In the genomic region with DNA sequence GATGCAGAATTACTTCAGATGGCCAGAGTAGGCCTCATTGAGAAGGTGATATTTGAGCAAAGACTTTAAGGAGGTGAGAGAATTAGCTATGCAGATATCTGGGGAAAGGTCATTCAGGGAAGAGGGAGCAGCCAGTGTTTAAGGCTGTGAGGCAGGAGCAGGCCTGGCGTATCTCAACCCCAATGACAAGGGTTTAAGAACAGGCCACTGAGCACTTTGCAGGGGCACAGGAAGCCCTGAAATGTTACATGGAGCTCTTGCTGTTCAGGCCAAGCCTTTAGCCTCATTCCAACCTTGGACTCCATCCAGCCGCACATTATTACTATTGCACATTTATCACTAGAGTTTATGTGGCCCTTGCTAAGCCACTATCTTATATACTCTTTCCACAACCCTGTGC, we compare ENCODE assay signal across 27 cellular contexts.
"Had no signal": no experiment of that assay in that cellular context is flagged by ENCODE, and none has a peak within 500 bp of the region (broad histone marks: within the 10 kb centered on the region; RNA-seq: fewer than 3 reads in every experiment).

No MANE protein-coding gene starts in this region.

- ATAC-seq: activated CD8-positive, alpha-beta T cell treated with anti-CD3 and anti-CD28 coated beads for 36 hours; gastrocnemius medialis; stimulated activated naive B cell treated with anti-CD40 and anti-IgM and Interleukin-4, amounts not matched to agents 10 μg/mL and 1 μg/mL and 100 μg/mL, for 72 hours; WTC11 had no signal

- H3K4me3 ChIP-seq: ascending aorta, gastrocnemius medialis, left lung, mucosa of descending colon, stomach, thyroid gland had no signal

- DNase-seq: activated CD4-positive, alpha-beta T cell treated with anti-CD3 and anti-CD28 coated beads for 1 hour; activated CD4-positive, alpha-beta T cell treated with anti-CD3 and anti-CD28 coated beads, Interleukin-2, amount 50 U/mL, for 1 hour; activated CD8-positive, alpha-beta T cell treated with anti-CD3 and anti-CD28 coated beads for 36 hours; activated effector memory CD4-positive, alpha-beta T cell treated with anti-CD3 and anti-CD28 coated beads, Interleukin-2, amount 50 U/mL, for 16 hours; activated naive CD4-positive, alpha-beta T cell treated with anti-CD3 and anti-CD28 coated beads for 36 hours; activated naive CD8-positive, alpha-beta T cell treated with anti-CD3 and anti-CD28 coated beads, Interleukin-2, amount 10 ng/mL, durations not matched to agents 7 days and 5 days; activated T-cell treated with anti-CD3 and anti-CD28 coated beads for 4 hours; brain microvascular endothelial cell; central memory CD4-positive, alpha-beta T cell; dermis blood vessel endothelial cell; effector CD4-positive, alpha-beta T cell; gastrocnemius medialis; head of caudate nucleus; hypothalamus; immature natural killer cell; left lung; nephron progenitor cell; stimulated activated CD4-positive, alpha-beta T cell treated with anti-CD3 and anti-CD28 coated beads, Interleukin-15, amount 100 ng/mL, for 24 hours; stimulated activated CD4-positive, alpha-beta T cell treated with anti-CD3 and anti-CD28 coated beads, Interleukin-2, amount 100 ng/mL, for 24 hours; stimulated activated naive B cell treated with anti-CD40 and anti-IgM and Interleukin-4, amounts not matched to agents 10 μg/mL and 1 μg/mL and 100 μg/mL, for 72 hours; T-helper 2 cell had no signal

- H3K27ac ChIP-seq: ascending aorta, brain microvascular endothelial cell, gastrocnemius medialis, left lung, neutrophil, thyroid gland had no signal

- H3K4me1 ChIP-seq: gastrocnemius medialis, left lung, thyroid gland had no signal

- H3K36me3 ChIP-seq: ascending aorta, brain microvascular endothelial cell, gastrocnemius medialis, left lung, neutrophil, stomach, thyroid gland had no signal

- H3K9me3 ChIP-seq: ascending aorta, gastrocnemius medialis, left lung, mucosa of descending colon, neutrophil, stomach, thyroid gland had no signal

- H3K27me3 ChIP-seq: brain microvascular endothelial cell, gastrocnemius medialis, left lung, neutrophil, stomach, thyroid gland had no signal
